ENCODE assay signal across 8 cellular contexts in genomic region chr7:87876040-87876758, GRCh38. TPM values are rescaled to one million over a fixed set of nuclear protein-coding genes. Genes with fewer than 3 reads are reported as not detected.
DNase-seq lines count a peak whose midpoint lies in the region; ATAC-seq and TF ChIP-seq lines count a peak whose summit lies in the region.

Gene DBF4 (plus strand): TSS chr7:87876493. CDS start chr7:87876733, 240 bp downstream.
Gene SLC25A40 (minus strand): TSS chr7:87876360. CDS start chr7:87858727, 17,633 bp downstream.

- peaks cover 22 to 25% of the 10 kb centered on the region in 2 experiments for H3K4me1 Mint-ChIP-seq in H9
- H3K4me1 Mint-ChIP-seq in natural killer cell treated with Interleukin-12 subunit alpha and Interleukin-12 subunit beta and Interleukin-15 and Interleukin-18, amount 100 ng/mL, for 72 hours (ENCODE audit: low read depth in 2 of 2) = peaks cover 29 to 38% of the 10 kb centered on the region in 2 donors

- peak within 1 kb of the TSS; percentile 81 for H3K4me3 ChIP-seq in fibroblast of pulmonary artery (replicated peaks; ENCODE audit: low read depth, low read length)

- no peak within 1 kb of the TSS for H2BK20ac ChIP-seq in H9 (ENCODE audit: low read depth, low read length, poor library complexity, severe bottlenecking)

- peaks cover 8% of the 10 kb centered on the region for H3K23me2 ChIP-seq in H9 (ENCODE audit: insufficient read length, low read depth, low read length, poor library complexity, severe bottlenecking)

- H3K9ac ChIP-seq in ES-I3 (ENCODE audit: low read depth, low read length) (peak within 1 kb of the TSS; percentile 96), H9 (ENCODE audit: extremely low read depth, insufficient read length, low read length) (peak within 1 kb of the TSS; percentile 90)

- ATAC-seq in natural killer cell treated with Interleukin-12 subunit alpha and Interleukin-12 subunit beta and Interleukin-15 and Interleukin-18, amount 100 ng/mL, for 72 hours = peak; percentile 97

- H3T11ph ChIP-seq in H9 (ENCODE audit: low read length) = no peak within 1 kb of the TSS

- H3K4me1 ChIP-seq in ES-I3 (ENCODE audit: insufficient read depth, low read length) (peaks cover 14% of the 10 kb centered on the region; the same call in 1 of the 2 replicates), H9 (ENCODE audit: insufficient read depth, low read length) (no peaks in the 10 kb centered on the region)

- peak within 1 kb of the TSS; percentile 49 for H3K27ac ChIP-seq in H9 (ENCODE audit: insufficient read length, low read depth, low read length)

- peak within 1 kb of the TSS; percentile 94 to 99 for H3K4me3 Mint-ChIP-seq in H9
- peak within 1 kb of the TSS; percentile 84 for H3K4me3 Mint-ChIP-seq in natural killer cell treated with Interleukin-12 subunit alpha and Interleukin-12 subunit beta and Interleukin-15 and Interleukin-18, amount 100 ng/mL, for 72 hours

- no peak within 1 kb of the TSS for H2AK5ac ChIP-seq in H9 (ENCODE audit: insufficient read length, low read length)

- no peak within 1 kb of the TSS for H4K5ac ChIP-seq in H9 (ENCODE audit: insufficient read length, low read depth, low read length)

- H3K4me2 ChIP-seq in H9 (ENCODE audit: insufficient read depth, insufficient read length, low read length) = peak within 1 kb of the TSS; percentile 95

- peaks cover 25 to 47% (median 25%) of the 10 kb centered on the region in 3 experiments for H3K36me3 Mint-ChIP-seq in H9 (ENCODE audit: insufficient read depth in 1 of 3, low read depth in 3 of 3)
- peaks cover 13% of the 10 kb centered on the region for H3K36me3 Mint-ChIP-seq in natural killer cell treated with Interleukin-12 subunit alpha and Interleukin-12 subunit beta and Interleukin-15 and Interleukin-18, amount 100 ng/mL, for 72 hours

- H2BK12ac ChIP-seq in H9 (ENCODE audit: insufficient read length, low read depth, low read length) = no peak within 1 kb of the TSS

- peak within 1 kb of the TSS; percentile 99 for H3K27ac Mint-ChIP-seq in H9
- H3K27ac Mint-ChIP-seq in natural killer cell treated with Interleukin-12 subunit alpha and Interleukin-12 subunit beta and Interleukin-15 and Interleukin-18, amount 100 ng/mL, for 72 hours = peak within 1 kb of the TSS; percentile 95 to 97

- H3K14ac ChIP-seq in H9 (ENCODE audit: insufficient read depth, low read length) = peak within 1 kb of the TSS; percentile 86

- no peaks in the 10 kb centered on the region; the same call in 1 of the 2 replicates for H3K27me3 Mint-ChIP-seq in H9 (ENCODE audit: low read depth)
- H3K27me3 Mint-ChIP-seq in natural killer cell treated with Interleukin-12 subunit alpha and Interleukin-12 subunit beta and Interleukin-15 and Interleukin-18, amount 100 ng/mL, for 72 hours = no peaks in the 10 kb centered on the region

- peaks cover 2% of the 10 kb centered on the region; the same call in 1 of the 2 replicates for H3K9me3 ChIP-seq in ES-I3 (ENCODE audit: control insufficient read depth, insufficient read depth, low read length)
- no peaks in the 10 kb centered on the region for H3K9me3 ChIP-seq in H9 (ENCODE audit: control insufficient read depth, low read depth, low read length)

- H4K20me1 ChIP-seq in H9 (ENCODE audit: control insufficient read depth, insufficient read depth, insufficient read length) = no peaks in the 10 kb centered on the region

- H3K18ac ChIP-seq in H9 (ENCODE audit: insufficient read length, low read depth, low read length) = peak within 1 kb of the TSS; percentile 81

- H3K79me1 ChIP-seq in H9 (ENCODE audit: insufficient read depth, low read depth, low read length, poor library complexity, severe bottlenecking) = no peaks in the 10 kb centered on the region

- peak; percentile 93 for DNase-seq in H9
- DNase-seq in M059J (ENCODE audit: low read depth) = peak; percentile 95
- peak; percentile 95 for DNase-seq in activated T-helper 9 cell treated with anti-CD3 and anti-CD28 coated beads, Interleukin-2, amount 50 U/mL, for 16 hours (ENCODE audit: low read depth)
- DNase-seq in fibroblast of pulmonary artery (ENCODE audit: low read depth) = peak; percentile 94
- peak; percentile 98 for DNase-seq in natural killer cell treated with Interleukin-12 subunit alpha and Interleukin-12 subunit beta and Interleukin-15 and Interleukin-18, amount 100 ng/mL, for 72 hours (ENCODE audit: low spot score)
- peak; percentile 97 for DNase-seq in stimulated activated naive CD4-positive, alpha-beta T cell treated with Interleukin-2 at 50 U/mL for 16 hours (lab: John Stamatoyannopoulos, UW)

- no peak within 1 kb of the TSS for H2AFZ ChIP-seq in H9 (ENCODE audit: low read length)

- H3K79me2 ChIP-seq in H9 (ENCODE audit: insufficient read depth, low read length) = peaks cover 26% of the 10 kb centered on the region; the same call in 1 of the 2 replicates

- no peak within 1 kb of the TSS for H2BK5ac ChIP-seq in H9 (ENCODE audit: insufficient read length, low read length)

- TF ChIP-seq POLR2A in Raji (IDR thresholded peaks at IDR 0.05; ENCODE audit: insufficient read depth, low read depth, low read length) = peak; percentile 95

- TF ChIP-seq CTCF in H9 (conservative IDR thresholded peaks at IDR 0.05) (no peak), fibroblast of pulmonary artery (IDR thresholded peaks at IDR 0.05; ENCODE audit: low read length, missing control alignments) (no peak)

- H3K27me3 ChIP-seq in H9 (ENCODE audit: insufficient read depth, low read length) = no peaks in the 10 kb centered on the region

- H3K9me3 Mint-ChIP-seq in H9 = peaks cover 6 to 11% of the 10 kb centered on the region in 2 experiments; a peak in 4 of 5 replicates
- no peaks in the 10 kb centered on the region for H3K9me3 Mint-ChIP-seq in natural killer cell treated with Interleukin-12 subunit alpha and Interleukin-12 subunit beta and Interleukin-15 and Interleukin-18, amount 100 ng/mL, for 72 hours

- H3K36me3 ChIP-seq in ES-I3 (ENCODE audit: insufficient read depth, low read length) = peaks cover 9% of the 10 kb centered on the region

- H3K56ac ChIP-seq in H9 (ENCODE audit: insufficient read length, low read depth, low read length) = no peak within 1 kb of the TSS

- no peak within 1 kb of the TSS; the same call in 1 of the 2 replicates for H3K4ac ChIP-seq in H9 (ENCODE audit: low read depth, low read length)

- peak within 1 kb of the TSS; percentile 71 for H2BK120ac ChIP-seq in H9 (ENCODE audit: low read depth, low read length, poor library complexity, severe bottlenecking)

- no peak within 1 kb of the TSS for H2BK15ac ChIP-seq in H9 (ENCODE audit: low read depth, low read length)

- H4K8ac ChIP-seq in H9 (replicated peaks; ENCODE audit: insufficient read length, low read depth, low read length) = no peak within 1 kb of the TSS

- WGBS in H9 (ENCODE audit: extremely low coverage, insufficient read length, low lambda C conversion rate) = no CpG with 5 or more reads among the region's 80 CpGs

- no peak within 1 kb of the TSS for H4K91ac ChIP-seq in H9 (ENCODE audit: insufficient read length, low read depth, low read length)

- H3K23ac ChIP-seq in H9 (ENCODE audit: insufficient read length, low read depth, low read length) = no peak within 1 kb of the TSS

RNA-seq across cellular contexts. Expression of gene DBF4, which starts in this region (rescaled TPM):
- 75.9 TPM in 2 replicates for total RNA-seq in H9 (2021)
- total RNA-seq in M059J (2014; rRNA removed; shearing (Covaris generic)) = 62.1 and 69.3 TPM in 2 replicates
- 10 to 100 TPM; 40.6 to 64.2 TPM for total RNA-seq in natural killer cell treated with Interleukin-12 subunit alpha and Interleukin-12 subunit beta and Interleukin-15 and Interleukin-18, amount 100 ng/mL, for 72 hours

RNA-seq across cellular contexts. Expression of gene SLC25A40, which starts in this region (rescaled TPM):
- total RNA-seq in H9 (2021) = 10.4 and 14.5 TPM in 2 replicates
- 39.9 and 46.9 TPM in 2 replicates for total RNA-seq in M059J (2014; rRNA removed; shearing (Covaris generic))
- 10 to 100 TPM; 27.7 to 37.8 TPM for total RNA-seq in natural killer cell treated with Interleukin-12 subunit alpha and Interleukin-12 subunit beta and Interleukin-15 and Interleukin-18, amount 100 ng/mL, for 72 hours

Comparison
In these comparisons a context has a peak if more than half of its experiments do, and no peak if none do; other contexts are left out.
1. Peak in every context shown above with its lines: DNase-seq, ATAC-seq, H3K4me3 ChIP-seq and H3K27ac ChIP-seq.